Comparison of ENCODE assay signal across 9 cellular contexts in the genomic region with DNA sequence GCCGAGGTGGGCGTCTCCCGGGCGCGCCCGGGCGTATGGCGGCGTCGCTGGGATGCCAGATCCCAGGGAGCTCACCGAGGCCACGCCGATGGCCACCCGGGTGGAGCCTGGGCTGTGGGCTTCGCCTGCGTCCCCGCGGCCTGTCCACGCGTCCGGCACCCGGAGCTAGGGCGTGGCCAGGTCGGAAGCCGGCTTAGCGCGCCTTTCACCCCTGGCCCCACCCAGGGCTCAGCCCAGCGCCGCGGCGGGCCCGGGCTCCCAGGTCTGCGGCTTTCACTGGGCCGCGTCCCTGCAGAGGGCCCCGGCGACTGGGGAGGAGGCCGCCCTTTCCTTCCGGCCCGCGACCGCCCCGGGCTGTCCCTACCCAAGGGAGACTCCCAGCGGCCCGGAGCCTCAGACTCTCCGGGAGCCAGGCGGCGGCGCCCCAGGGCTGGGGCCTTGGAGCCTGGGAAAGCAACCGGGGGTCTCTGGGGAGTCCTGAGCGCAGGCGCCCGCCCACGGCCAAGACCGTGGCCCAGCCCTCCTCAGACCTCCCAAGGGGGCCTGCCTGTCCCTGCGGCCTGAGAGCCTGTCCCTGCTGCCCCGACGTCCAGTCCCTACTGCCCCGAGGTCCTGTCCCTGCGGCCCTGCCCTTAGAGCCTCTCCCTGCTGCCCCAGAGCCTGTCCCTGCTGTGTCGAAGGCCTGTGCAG. TPM values are rescaled to one million over a fixed set of nuclear protein-coding genes. Genes with fewer than 3 reads are reported as not detected.
A peak's percentile ranks its signal among the peaks of the same experiment; 100 is the strongest.
DNase-seq lines count a peak whose midpoint lies in the region; ATAC-seq and TF ChIP-seq lines count a peak whose summit lies in the region.
"Had no signal": no experiment of that assay in that cellular context is flagged by ENCODE, and none has a peak within 500 bp of the region (broad histone marks: within the 10 kb centered on the region; RNA-seq: fewer than 3 reads in every experiment).

No MANE protein-coding gene starts in this region.

- intact Hi-C loops in left cardiac atrium (cut with DNase I) (loop anchor here in 1 of 2 donors (5.0 kb wide), 1 partner anchor 159 kb away; no protein-coding TSS in a partner anchor), tibial artery (cut with DNase I; ENCODE audit: low total_unique reads) (no loop called here)

- peaks cover 2% of the 10 kb centered on the region for H3K9me3 Mint-ChIP-seq in activated CD4-positive, alpha-beta T cell treated with anti-CD3 and anti-CD28 coated beads, Interleukin-2, amount 10 ng/mL, durations not matched to agents 7 days and 5 days
- H3K9me3 Mint-ChIP-seq in T-helper 2 cell treated with Interferon-gamma antibody and Interleukin-4, amounts not matched to agents 5 μg/mL and 100 μg/mL, for 36 hours = no peaks in the 10 kb centered on the region

- POLR2A ChIA-PET in activated CD4-positive, alpha-beta T cell treated with anti-CD3 and anti-CD28 coated beads, Interleukin-2, amount 10 ng/mL, durations not matched to agents 7 days and 5 days (lab: Charles Lee) = no interaction called here

- H3K4me1 Mint-ChIP-seq in activated CD4-positive, alpha-beta T cell treated with anti-CD3 and anti-CD28 coated beads, Interleukin-2, amount 10 ng/mL, durations not matched to agents 7 days and 5 days = peaks cover 23% of the 10 kb centered on the region
- peaks cover 17% of the 10 kb centered on the region for H3K4me1 Mint-ChIP-seq in T-helper 2 cell treated with Interferon-gamma antibody and Interleukin-4, amounts not matched to agents 5 μg/mL and 100 μg/mL, for 36 hours (ENCODE audit: low read depth)

- no peaks in the 10 kb centered on the region for H3K9me3 ChIP-seq in tibial artery

- H3K4me3 ChIP-seq in tibial artery = peak overlapping the region; percentile 11 to 40

- TF ChIP-seq CTCF in tibial artery (IDR thresholded peaks at IDR 0.05) = no peak

- H3K36me3 Mint-ChIP-seq in activated CD4-positive, alpha-beta T cell treated with anti-CD3 and anti-CD28 coated beads, Interleukin-2, amount 10 ng/mL, durations not matched to agents 7 days and 5 days (ENCODE audit: low read depth) = no peaks in the 10 kb centered on the region
- H3K36me3 Mint-ChIP-seq in T-helper 2 cell treated with Interferon-gamma antibody and Interleukin-4, amounts not matched to agents 5 μg/mL and 100 μg/mL, for 36 hours (ENCODE audit: low read depth) = no peaks in the 10 kb centered on the region
- H3K36me3 Mint-ChIP-seq: CD4-positive, alpha-beta memory T cell had no signal

- DNase-seq in activated CD4-positive, alpha-beta T cell treated with anti-CD3 and anti-CD28 coated beads, Interleukin-2, amount 10 ng/mL, durations not matched to agents 7 days and 5 days = peak; percentile 14
- DNase-seq in activated CD4-positive, alpha-beta T cell treated with anti-CD3 and anti-CD28 coated beads for 1 hour = no peak
- DNase-seq in T-helper 2 cell treated with Interferon-gamma antibody and Interleukin-4, amounts not matched to agents 5 μg/mL and 100 μg/mL, for 36 hours (ENCODE audit: low spot score) = peak; percentile 58
- DNase-seq in left cardiac atrium (peak; percentile 36), tibial artery (peak in 1 of 2 donors; percentile 67), NCI-H1092 treated with DMSO at 0.1 percent for 48 hours (lab: John Stamatoyannopoulos, UW) (no peak), NK-92 (lab: John Stamatoyannopoulos, UW; ENCODE audit: unreplicated experiment) (no peak)
- DNase-seq: CD4-positive, alpha-beta memory T cell had no signal

- H3K36me3 ChIP-seq in tibial artery = no peaks in the 10 kb centered on the region

- H3K27ac ChIP-seq in tibial artery = no peak overlapping the region

- H3K4me3 Mint-ChIP-seq in activated CD4-positive, alpha-beta T cell treated with anti-CD3 and anti-CD28 coated beads, Interleukin-2, amount 10 ng/mL, durations not matched to agents 7 days and 5 days = peak overlapping the region; percentile 8
- H3K4me3 Mint-ChIP-seq in T-helper 2 cell treated with Interferon-gamma antibody and Interleukin-4, amounts not matched to agents 5 μg/mL and 100 μg/mL, for 36 hours = peak overlapping the region; percentile 47

- H3K27ac Mint-ChIP-seq in activated CD4-positive, alpha-beta T cell treated with anti-CD3 and anti-CD28 coated beads, Interleukin-2, amount 10 ng/mL, durations not matched to agents 7 days and 5 days = no peak overlapping the region
- H3K27ac Mint-ChIP-seq in T-helper 2 cell treated with Interferon-gamma antibody and Interleukin-4, amounts not matched to agents 5 μg/mL and 100 μg/mL, for 36 hours = no peak overlapping the region
- H3K27ac Mint-ChIP-seq: CD4-positive, alpha-beta memory T cell had no signal

- H3K27me3 ChIP-seq in tibial artery = peaks cover 0 to 47% of the 10 kb centered on the region in 2 donors

- peak; percentile 45 to 59 for ATAC-seq in left cardiac atrium
- ATAC-seq in SK-N-SH treated with all-trans-retinoic acid at 6 μM for 48 hours = no peak

- H3K4me1 ChIP-seq in tibial artery = peaks cover 0 to 19% (median 9%) of the 10 kb centered on the region in 4 donors

- CTCF ChIA-PET in activated CD4-positive, alpha-beta T cell treated with anti-CD3 and anti-CD28 coated beads, Interleukin-2, amount 10 ng/mL, durations not matched to agents 7 days and 5 days (lab: Charles Lee) = interaction anchor here (0.9 to 1.6 kb wide), 3 partner anchors 8 to 179 kb away, joined by 3 read pairs; no protein-coding TSS in a partner anchor

- peaks cover 60% of the 10 kb centered on the region for H3K27me3 Mint-ChIP-seq in activated CD4-positive, alpha-beta T cell treated with anti-CD3 and anti-CD28 coated beads, Interleukin-2, amount 10 ng/mL, durations not matched to agents 7 days and 5 days
- peaks cover 69% of the 10 kb centered on the region for H3K27me3 Mint-ChIP-seq in T-helper 2 cell treated with Interferon-gamma antibody and Interleukin-4, amounts not matched to agents 5 μg/mL and 100 μg/mL, for 36 hours (ENCODE audit: low read depth)

TF ChIP-seq in SK-N-SH treated with all-trans-retinoic acid at 6 μM for 48 hours, 23 proteins besides CTCF, POLR2A, EP300 and RAD21:
- TF ChIP-seq OSR1 (CRISPR knock-in tag; IDR thresholded peaks at IDR 0.05) (no peak), ZNF565 (CRISPR knock-in tag; conservative IDR thresholded peaks at IDR 0.05; ENCODE audit: low read depth) (no peak), RARB (CRISPR knock-in tag; IDR thresholded peaks at IDR 0.05) (no peak), TOX (CRISPR knock-in tag; IDR thresholded peaks at IDR 0.05; ENCODE audit: borderline replicate concordance) (no peak), ESRRG (CRISPR knock-in tag; IDR thresholded peaks at IDR 0.05) (no peak), PATZ1 (CRISPR knock-in tag; IDR thresholded peaks at IDR 0.05; ENCODE audit: borderline replicate concordance) (no peak), PPARA (CRISPR knock-in tag; IDR thresholded peaks at IDR 0.05; ENCODE audit: borderline replicate concordance) (no peak)
- TF ChIP-seq, protein P1, sequence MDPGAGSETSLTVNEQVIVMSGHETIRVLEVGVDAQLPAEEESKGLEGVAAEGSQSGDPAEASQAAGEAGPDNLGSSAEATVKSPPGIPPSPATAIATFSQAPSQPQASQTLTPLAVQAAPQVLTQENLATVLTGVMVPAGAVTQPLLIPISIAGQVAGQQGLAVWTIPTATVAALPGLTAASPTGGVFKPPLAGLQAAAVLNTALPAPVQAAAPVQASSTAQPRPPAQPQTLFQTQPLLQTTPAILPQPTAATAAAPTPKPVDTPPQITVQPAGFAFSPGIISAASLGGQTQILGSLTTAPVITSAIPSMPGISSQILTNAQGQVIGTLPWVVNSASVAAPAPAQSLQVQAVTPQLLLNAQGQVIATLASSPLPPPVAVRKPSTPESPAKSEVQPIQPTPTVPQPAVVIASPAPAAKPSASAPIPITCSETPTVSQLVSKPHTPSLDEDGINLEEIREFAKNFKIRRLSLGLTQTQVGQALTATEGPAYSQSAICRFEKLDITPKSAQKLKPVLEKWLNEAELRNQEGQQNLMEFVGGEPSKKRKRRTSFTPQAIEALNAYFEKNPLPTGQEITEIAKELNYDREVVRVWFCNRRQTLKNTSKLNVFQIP (CRISPR knock-in tag; IDR thresholded peaks at IDR 0.05; ENCODE audit: borderline replicate concordance, low read depth) = no peak

RNA-seq across cellular contexts. Expression of gene ITM2C, which starts 36.3 kb away (rescaled TPM):
- 10 to 100 TPM; 29.4 to 30.4 TPM for total RNA-seq in activated CD4-positive, alpha-beta T cell treated with anti-CD3 and anti-CD28 coated beads, Interleukin-2, amount 10 ng/mL, durations not matched to agents 7 days and 5 days
- 10 to 100 TPM; 42.7 to 43.1 TPM for total RNA-seq in left cardiac atrium

Comparison
In these comparisons a context has a peak if more than half of its experiments do, and no peak if none do; other contexts are left out.
1. DNase-seq: peak in activated CD4-positive, alpha-beta T cell treated with anti-CD3 and anti-CD28 coated beads, Interleukin-2, amount 10 ng/mL, durations not matched to agents 7 days and 5 days (single experiment), T-helper 2 cell treated with Interferon-gamma antibody and Interleukin-4, amounts not matched to agents 5 μg/mL and 100 μg/mL, for 36 hours (single experiment) and left cardiac atrium (single experiment); none in activated CD4-positive, alpha-beta T cell treated with anti-CD3 and anti-CD28 coated beads for 1 hour (single experiment), NCI-H1092 treated with DMSO at 0.1 percent for 48 hours (single experiment) and NK-92 (single experiment).